8 cellular contexts compared by ENCODE assay signal in the genomic region with DNA sequence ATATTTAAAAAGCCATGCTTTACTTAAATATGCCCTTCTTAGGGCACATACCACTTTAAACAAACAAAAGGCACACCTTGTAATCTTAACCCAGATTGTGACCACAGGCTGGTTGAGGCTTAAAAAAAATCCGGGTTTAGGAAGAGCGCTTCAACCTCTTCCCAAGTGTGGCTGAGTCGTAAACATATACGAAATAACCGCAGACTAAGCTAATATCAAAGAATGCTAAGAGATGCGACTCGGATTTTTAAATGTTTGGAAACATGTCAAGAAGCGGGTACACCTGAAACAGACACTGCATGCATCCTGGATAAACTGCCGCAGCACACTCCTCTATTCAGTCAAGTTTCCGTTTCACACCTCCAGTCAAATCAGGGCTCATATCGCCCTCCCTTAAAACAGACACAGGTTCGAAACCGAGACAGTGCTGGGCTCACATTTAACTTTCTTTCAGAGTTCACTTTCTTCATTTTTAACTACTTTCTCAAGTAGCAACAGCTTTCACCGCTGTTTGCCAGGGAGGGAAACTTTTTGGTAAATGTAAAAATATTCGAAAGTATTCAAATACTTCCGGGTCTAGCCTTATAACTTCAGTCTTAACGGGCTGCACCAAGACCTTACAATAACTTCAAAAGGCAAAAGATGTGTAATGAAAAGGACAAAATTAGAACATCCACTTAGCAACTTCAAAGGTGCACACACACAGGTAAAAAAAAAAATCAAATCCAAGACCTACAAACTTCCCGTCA. TPM values are rescaled to one million over a fixed set of nuclear protein-coding genes. Genes with fewer than 3 reads are reported as not detected.
DNase-seq lines count a peak whose midpoint lies in the region; ATAC-seq and TF ChIP-seq lines count a peak whose summit lies in the region.

No MANE protein-coding gene starts in this region.

- no peaks in the 10 kb centered on the region for H3K9me3 Mint-ChIP-seq in T-helper 2 cell treated with Interferon-gamma antibody and Interleukin-4, amounts not matched to agents 5 μg/mL and 100 μg/mL, for 36 hours
- H3K9me3 Mint-ChIP-seq in neural progenitor cell = peaks cover 2% of the 10 kb centered on the region

- TF ChIP-seq CTCF in neural progenitor cell (IDR thresholded peaks at IDR 0.05) = no peak

- peaks cover 44% of the 10 kb centered on the region for H3K4me1 Mint-ChIP-seq in T-helper 2 cell treated with Interferon-gamma antibody and Interleukin-4, amounts not matched to agents 5 μg/mL and 100 μg/mL, for 36 hours (ENCODE audit: low read depth)
- H3K4me1 Mint-ChIP-seq in neural progenitor cell = peaks cover 26% of the 10 kb centered on the region

- H3K27ac ChIP-seq in neural progenitor cell = peak overlapping the region; percentile 61

- H3K36me3 ChIP-seq in endocrine pancreas (ENCODE audit: control insufficient read depth, insufficient read depth, low read length) = no peaks in the 10 kb centered on the region
- H3K36me3 ChIP-seq in neural progenitor cell = peaks cover 14% of the 10 kb centered on the region

- peak overlapping the region; percentile 91 for H3K4me2 ChIP-seq in neural progenitor cell

- peak overlapping the region; percentile 92 for H3K27ac Mint-ChIP-seq in T-helper 2 cell treated with Interferon-gamma antibody and Interleukin-4, amounts not matched to agents 5 μg/mL and 100 μg/mL, for 36 hours
- H3K27ac Mint-ChIP-seq in neural progenitor cell = peak overlapping the region; percentile 93

- H3K4me3 Mint-ChIP-seq in T-helper 2 cell treated with Interferon-gamma antibody and Interleukin-4, amounts not matched to agents 5 μg/mL and 100 μg/mL, for 36 hours = peak overlapping the region; percentile 88
- H3K4me3 Mint-ChIP-seq in neural progenitor cell = peak overlapping the region; percentile 96

- ATAC-seq in GM19463 (IDR thresholded peaks at IDR 0.05; ENCODE audit: unreplicated experiment) (peak; percentile 44), HG03521 (IDR thresholded peaks at IDR 0.05; ENCODE audit: unreplicated experiment) (peak; percentile 44)

- H3K9me3 ChIP-seq in endocrine pancreas (ENCODE audit: control insufficient read depth, low read length) (no peaks in the 10 kb centered on the region), neural progenitor cell (ENCODE audit: low read depth) (no peaks in the 10 kb centered on the region)

- DNase-seq in EH (ENCODE audit: low read depth) = peak; percentile 28
- DNase-seq in T-helper 2 cell treated with Interferon-gamma antibody and Interleukin-4, amounts not matched to agents 5 μg/mL and 100 μg/mL, for 36 hours (ENCODE audit: low spot score) = peak; percentile 50
- DNase-seq in neural progenitor cell (ENCODE audit: low spot score) = peak; percentile 22
- no peak for DNase-seq in occipital lobe (lab: John Stamatoyannopoulos, UW)
- DNase-seq in T1000 (lab: John Stamatoyannopoulos, UW) = no peak

- H3K27me3 ChIP-seq in endocrine pancreas (ENCODE audit: control insufficient read depth, insufficient read depth, low read length) (no peaks in the 10 kb centered on the region), neural progenitor cell (no peaks in the 10 kb centered on the region)

- H3K27me3 Mint-ChIP-seq in T-helper 2 cell treated with Interferon-gamma antibody and Interleukin-4, amounts not matched to agents 5 μg/mL and 100 μg/mL, for 36 hours (ENCODE audit: low read depth) = no peaks in the 10 kb centered on the region
- H3K27me3 Mint-ChIP-seq in neural progenitor cell (ENCODE audit: insufficient read depth, low read depth) = peaks cover 7% of the 10 kb centered on the region

- no peak overlapping the region for H2AFZ ChIP-seq in neural progenitor cell (replicated peaks)

- peaks cover 57% of the 10 kb centered on the region for H4K20me1 ChIP-seq in neural progenitor cell (ENCODE audit: low read depth)

- H3K4me1 ChIP-seq in endocrine pancreas (ENCODE audit: control insufficient read depth, insufficient read depth, low read length) (peaks cover 21% of the 10 kb centered on the region), neural progenitor cell (peaks cover 28% of the 10 kb centered on the region)

- no peak overlapping the region for H3K9ac ChIP-seq in endocrine pancreas (ENCODE audit: control insufficient read depth, insufficient read depth, low read length)
- peak overlapping the region; percentile 98 for H3K9ac ChIP-seq in neural progenitor cell

- H3K4me3 ChIP-seq in endocrine pancreas (ENCODE audit: control insufficient read depth, insufficient read depth, low read length) (peak overlapping the region; percentile 95), neural progenitor cell (peak overlapping the region; percentile 97)

- peaks cover 52% of the 10 kb centered on the region for H3K36me3 Mint-ChIP-seq in T-helper 2 cell treated with Interferon-gamma antibody and Interleukin-4, amounts not matched to agents 5 μg/mL and 100 μg/mL, for 36 hours (ENCODE audit: low read depth)
- H3K36me3 Mint-ChIP-seq in neural progenitor cell = peaks cover 41% of the 10 kb centered on the region

- peaks cover 74% of the 10 kb centered on the region for H3K79me2 ChIP-seq in neural progenitor cell (ENCODE audit: low read depth)

- peaks cover 35% of the 10 kb centered on the region for H3F3A ChIP-seq in neural progenitor cell (ENCODE audit: low read depth)

RNA-seq across cellular contexts. Expression of gene DEK, which starts 1.3 kb away (rescaled TPM):
- total RNA-seq in neural progenitor cell (ENCODE audit: low replicate concordance) (334 and 501 TPM in 2 replicates), occipital lobe (127 TPM)

Comparison
In these comparisons a context has a peak if more than half of its experiments do, and no peak if none do; other contexts are left out.
1. DNase-seq: peak in EH (single experiment), T-helper 2 cell treated with Interferon-gamma antibody and Interleukin-4, amounts not matched to agents 5 μg/mL and 100 μg/mL, for 36 hours (single experiment) and neural progenitor cell (single experiment); none in occipital lobe (single experiment) and T1000 (single experiment).